1 cellular context compared by ENCODE assay signal in genomic region chr6:165649701-165650137, GRCh38.
A peak's percentile ranks its signal among the peaks of the same experiment; 100 is the strongest.
TF ChIP-seq lines count a peak whose summit lies in the region.

No MANE protein-coding gene starts in this region.

TF ChIP-seq in HEK293, 187 proteins besides CTCF, POLR2A, EP300 and RAD21 (continued from another document and continues in another):
- no peak for TF ChIP-seq ZBTB49 (tag by site-specific recombination; IDR thresholded peaks at IDR 0.05; ENCODE audit: low read depth)
- no peak for TF ChIP-seq ZNF473 (tag by site-specific recombination; IDR thresholded peaks at IDR 0.05)
- TF ChIP-seq SP3 (tag by site-specific recombination; IDR thresholded peaks at IDR 0.05): 0 out of 2 replicates have a peak, but pooled peaks have one; percentile 23
- no peak for TF ChIP-seq REST (tag by site-specific recombination; IDR thresholded peaks at IDR 0.05)
- 0 out of 2 replicates have a peak, but pooled peaks have one; percentile 28 for TF ChIP-seq PATZ1 (tag by site-specific recombination; IDR thresholded peaks at IDR 0.05)
- TF ChIP-seq ZNF416 (tag by site-specific recombination; IDR thresholded peaks at IDR 0.05): no peak
- no peak for TF ChIP-seq GLIS2 (tag by site-specific recombination; IDR thresholded peaks at IDR 0.05)
- TF ChIP-seq YY1 (tag by site-specific recombination; IDR thresholded peaks at IDR 0.05): no peak
- no peak for TF ChIP-seq ZNF148 (tag by site-specific recombination; IDR thresholded peaks at IDR 0.05; ENCODE audit: borderline replicate concordance)
- TF ChIP-seq ZNF677 (tag by site-specific recombination; IDR thresholded peaks at IDR 0.05): no peak
- no peak for TF ChIP-seq ZNF623 (tag by site-specific recombination; IDR thresholded peaks at IDR 0.05)
- no peak for TF ChIP-seq SP2 (tag by site-specific recombination; IDR thresholded peaks at IDR 0.05)
- TF ChIP-seq ZNF843 (tag by site-specific recombination; IDR thresholded peaks at IDR 0.05): 0 out of 2 replicates have a peak, but pooled peaks have one; percentile 34
- TF ChIP-seq ZNF16 (tag by site-specific recombination; IDR thresholded peaks at IDR 0.05; ENCODE audit: low read depth): no peak
- no peak for TF ChIP-seq ZNF501 (tag by site-specific recombination; IDR thresholded peaks at IDR 0.05)
- TF ChIP-seq ZBTB1 (tag by site-specific recombination; IDR thresholded peaks at IDR 0.05): no peak
- TF ChIP-seq OSR2 (tag by site-specific recombination; IDR thresholded peaks at IDR 0.05): peak; percentile 79
- TF ChIP-seq ZNF488 (tag by site-specific recombination; IDR thresholded peaks at IDR 0.05): no peak
- peak; percentile 66 for TF ChIP-seq FEZF1 (tag by site-specific recombination; IDR thresholded peaks at IDR 0.05)
- TF ChIP-seq ZNF2 (tag by site-specific recombination; IDR thresholded peaks at IDR 0.05): no peak
- peak; percentile 75 for TF ChIP-seq ZNF366 (tag by site-specific recombination; conservative IDR thresholded peaks at IDR 0.05)
- no peak for TF ChIP-seq INSM2 (tag by site-specific recombination; IDR thresholded peaks at IDR 0.05)
- TF ChIP-seq PRDM4 (tag by site-specific recombination; IDR thresholded peaks at IDR 0.05): no peak; the same call in 1 of the 2 replicates
- TF ChIP-seq ZNF660 (tag by site-specific recombination; IDR thresholded peaks at IDR 0.05): peak; percentile 81
- TF ChIP-seq ZNF18 (tag by site-specific recombination; IDR thresholded peaks at IDR 0.05): no peak
- no peak for TF ChIP-seq GLI2 (tag by site-specific recombination; IDR thresholded peaks at IDR 0.05; ENCODE audit: borderline replicate concordance, low read depth)
- peak; percentile 47; the same call in 1 of the 2 replicates for TF ChIP-seq ZNF513 (tag by site-specific recombination; IDR thresholded peaks at IDR 0.05)
- TF ChIP-seq BCL11A (tag by site-specific recombination; IDR thresholded peaks at IDR 0.05; ENCODE audit: low read depth): no peak
- 0 out of 2 replicates have a peak, but pooled peaks have one; percentile 56 for TF ChIP-seq ZNF580 (tag by site-specific recombination; IDR thresholded peaks at IDR 0.05)
- no peak for TF ChIP-seq PRDM1 (tag by site-specific recombination; IDR thresholded peaks at IDR 0.05)
- peak; percentile 36; the same call in 1 of the 2 replicates for TF ChIP-seq ZBTB17 (tag by site-specific recombination; IDR thresholded peaks at IDR 0.05)
- TF ChIP-seq OVOL3 (tag by site-specific recombination; IDR thresholded peaks at IDR 0.05): no peak
